Comparison of ENCODE assay signal across 11 cellular contexts in genomic region chr2:74831693-74832530, GRCh38. TPM values are rescaled to one million over a fixed set of nuclear protein-coding genes. Genes with fewer than 3 reads are reported as not detected.
DNase-seq lines count a peak whose midpoint lies in the region; ATAC-seq and TF ChIP-seq lines count a peak whose summit lies in the region.
"Had no signal": no experiment of that assay in that cellular context is flagged by ENCODE, and none has a peak within 500 bp of the region (broad histone marks: within the 10 kb centered on the region; RNA-seq: fewer than 3 reads in every experiment).

No MANE protein-coding gene starts in this region.

- no peak overlapping the region for H3K27ac Mint-ChIP-seq in T-helper 2 cell treated with Interferon-gamma antibody and Interleukin-4, amounts not matched to agents 5 μg/mL and 100 μg/mL, for 36 hours
- peak overlapping the region in 4 of 5 experiments; percentile 1 to 79 (median 54) for H3K27ac Mint-ChIP-seq in brain

- peaks cover 3% of the 10 kb centered on the region for H3K27me3 Mint-ChIP-seq in T-helper 2 cell treated with Interferon-gamma antibody and Interleukin-4, amounts not matched to agents 5 μg/mL and 100 μg/mL, for 36 hours (ENCODE audit: low read depth)
- peaks cover 34% of the 10 kb centered on the region for H3K27me3 Mint-ChIP-seq in brain
- H3K27me3 Mint-ChIP-seq in activated T-cell treated with anti-CD3 and anti-CD28 coated beads, Interleukin-2, amount 50 U/mL, for 4 hours (ENCODE audit: low read depth): no peaks in the 10 kb centered on the region

- no peak for ATAC-seq in HG02938 (IDR thresholded peaks at IDR 0.05; ENCODE audit: unreplicated experiment)
- ATAC-seq in activated T-cell treated with anti-CD3 and anti-CD28 coated beads, Interleukin-2, amount 50 U/mL, for 4 hours: no peak
- ATAC-seq: GM12878 had no signal

- H3K9me3 Mint-ChIP-seq in T-helper 2 cell treated with Interferon-gamma antibody and Interleukin-4, amounts not matched to agents 5 μg/mL and 100 μg/mL, for 36 hours: no peaks in the 10 kb centered on the region
- H3K9me3 Mint-ChIP-seq in brain: peaks cover 0 to 4% (median 0%) of the 10 kb centered on the region in 5 experiments
- H3K9me3 Mint-ChIP-seq in activated T-cell treated with anti-CD3 and anti-CD28 coated beads, Interleukin-2, amount 50 U/mL, for 4 hours: no peaks in the 10 kb centered on the region

- no peak for TF ChIP-seq POLR2A in NB4 (IDR thresholded peaks at IDR 0.05; ENCODE audit: extremely low read depth, insufficient read length)

- no peak for TF ChIP-seq CTCF in NB4 (IDR thresholded peaks at IDR 0.05; ENCODE audit: low read depth, low read length)
- TF ChIP-seq CTCF in brain (conservative IDR thresholded peaks at IDR 0.05): no peak

- H3K4me3 ChIP-seq in NB4 (ENCODE audit: low read depth, low read length): no peak overlapping the region
- H3K4me3 ChIP-seq: GM12878, upper lobe of left lung had no signal

- H3K36me3 Mint-ChIP-seq in T-helper 2 cell treated with Interferon-gamma antibody and Interleukin-4, amounts not matched to agents 5 μg/mL and 100 μg/mL, for 36 hours (ENCODE audit: low read depth): peaks cover 2% of the 10 kb centered on the region
- H3K36me3 Mint-ChIP-seq in brain: peaks cover 14% of the 10 kb centered on the region
- peaks cover 4% of the 10 kb centered on the region for H3K36me3 Mint-ChIP-seq in activated T-cell treated with anti-CD3 and anti-CD28 coated beads, Interleukin-2, amount 50 U/mL, for 4 hours (ENCODE audit: insufficient read depth)

- peaks cover 32% of the 10 kb centered on the region for H3K4me1 Mint-ChIP-seq in T-helper 2 cell treated with Interferon-gamma antibody and Interleukin-4, amounts not matched to agents 5 μg/mL and 100 μg/mL, for 36 hours (ENCODE audit: low read depth)
- H3K4me1 Mint-ChIP-seq in brain: peaks cover 37% of the 10 kb centered on the region
- peaks cover 23% of the 10 kb centered on the region for H3K4me1 Mint-ChIP-seq in activated T-cell treated with anti-CD3 and anti-CD28 coated beads, Interleukin-2, amount 50 U/mL, for 4 hours (ENCODE audit: low read depth)

- peak overlapping the region; percentile 9 for H3K4me3 Mint-ChIP-seq in T-helper 2 cell treated with Interferon-gamma antibody and Interleukin-4, amounts not matched to agents 5 μg/mL and 100 μg/mL, for 36 hours
- H3K4me3 Mint-ChIP-seq in brain: peak overlapping the region; percentile 12 to 67 (median 50)
- H3K4me3 Mint-ChIP-seq in activated T-cell treated with anti-CD3 and anti-CD28 coated beads, Interleukin-2, amount 50 U/mL, for 4 hours: no peak overlapping the region

- no peak for DNase-seq in T-helper 2 cell treated with Interferon-gamma antibody and Interleukin-4, amounts not matched to agents 5 μg/mL and 100 μg/mL, for 36 hours (ENCODE audit: low spot score)
- no peak for DNase-seq in T-helper 2 cell
- DNase-seq in NB4 (ENCODE audit: low read depth): peak; percentile 95
- DNase-seq in renal cortical epithelial cell (ENCODE audit: low read depth): peak; percentile 57
- DNase-seq in NCI-H345 treated with DMSO at 0.1 percent for 48 hours (lab: John Stamatoyannopoulos, UW; ENCODE audit: unreplicated experiment): no peak
- DNase-seq in activated T-cell treated with anti-CD3 and anti-CD28 coated beads, Interleukin-2, amount 50 U/mL, for 4 hours: no peak
- DNase-seq: amniotic stem cell, upper lobe of left lung had no signal

RNA-seq across cellular contexts. Expression of gene HK2, which starts 2.0 kb away (rescaled TPM):
- polyA plus RNA-seq in brain (ENCODE audit: insufficient read depth, low read depth, low replicate concordance): 2.5 TPM
- 12.0 and 25.6 TPM in 2 replicates for total RNA-seq in renal cortical epithelial cell
- 100 to 1,000 TPM; 108 to 111 (median 110) TPM for total RNA-seq in activated T-cell treated with anti-CD3 and anti-CD28 coated beads, Interleukin-2, amount 50 U/mL, for 4 hours

Comparison
In these comparisons a context has a peak if more than half of its experiments do, and no peak if none do; other contexts are left out.
1. DNase-seq: peak in NB4 (single experiment) and renal cortical epithelial cell (single experiment); none in T-helper 2 cell treated with Interferon-gamma antibody and Interleukin-4, amounts not matched to agents 5 μg/mL and 100 μg/mL, for 36 hours (single experiment), T-helper 2 cell (0 of 5), NCI-H345 treated with DMSO at 0.1 percent for 48 hours (single experiment) and activated T-cell treated with anti-CD3 and anti-CD28 coated beads, Interleukin-2, amount 50 U/mL, for 4 hours (single experiment).